In the genomic region with DNA sequence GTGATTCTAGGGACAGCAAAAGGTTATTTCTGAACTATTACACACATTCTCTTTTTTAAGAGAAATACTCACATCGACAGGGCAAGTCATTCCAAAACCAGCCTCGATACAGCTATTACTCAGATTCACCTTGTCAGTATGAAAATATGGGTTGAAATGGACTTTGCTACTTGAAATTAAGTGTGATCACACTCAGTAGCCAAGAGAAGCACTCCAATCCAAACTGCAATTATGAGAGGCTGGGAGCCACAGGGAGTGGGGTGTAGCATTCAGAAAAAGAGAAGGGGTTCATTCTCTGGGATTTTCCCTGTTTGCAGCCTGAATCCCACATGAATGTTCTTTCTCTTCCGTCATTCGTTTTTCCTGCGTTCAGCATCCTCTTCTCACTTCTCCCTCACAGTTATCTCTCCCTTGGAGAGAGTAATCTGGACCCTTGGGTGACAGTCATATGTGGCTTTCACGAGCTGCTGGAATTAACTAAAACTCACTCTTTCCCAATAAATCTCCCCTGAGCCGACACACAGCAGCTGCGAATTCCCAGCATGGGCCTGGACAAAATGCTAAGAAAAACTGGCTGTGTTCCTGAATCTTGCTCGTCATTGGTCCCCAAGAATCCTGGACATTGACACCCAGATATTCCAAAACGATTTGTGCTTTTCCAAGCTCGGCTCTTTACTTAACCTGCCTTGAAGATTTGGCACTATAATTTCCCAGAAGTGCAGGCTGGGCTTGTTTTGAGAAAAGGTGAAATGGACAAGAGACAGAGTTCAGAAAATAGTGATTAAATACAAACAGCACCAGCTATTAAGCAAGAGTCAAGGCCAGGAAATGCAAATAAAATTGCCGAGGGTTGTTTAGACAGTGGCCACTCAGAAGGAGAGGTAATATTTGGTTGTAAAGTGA, we compare ENCODE assay signal across 8 cellular contexts.
A peak's percentile ranks its signal among the peaks of the same experiment; 100 is the strongest.
DNase-seq lines count a peak whose midpoint lies in the region; ATAC-seq and TF ChIP-seq lines count a peak whose summit lies in the region.

No MANE protein-coding gene starts in this region.

- H3K4me3 ChIP-seq in esophagus muscularis mucosa (no peak overlapping the region), skeletal muscle tissue (ENCODE audit: low read length in 3 of 3) (peak overlapping the region in 2 of 3 donors; percentile 10 to 40)

- H3K36me3 ChIP-seq in esophagus muscularis mucosa (no peaks in the 10 kb centered on the region), skeletal muscle tissue (ENCODE audit: control insufficient read depth in 3 of 3, insufficient read depth in 3 of 3, low read length in 3 of 3) (no peaks in the 10 kb centered on the region)

- H3K27ac ChIP-seq in esophagus muscularis mucosa (replicated peaks in 1 of 4) = peak overlapping the region; percentile 62 to 76 (median 74)
- H3K27ac ChIP-seq in skeletal muscle tissue (ENCODE audit: low read depth, low read length) = peak overlapping the region; percentile 68

- H3K9me3 ChIP-seq in esophagus muscularis mucosa (no peaks in the 10 kb centered on the region), skeletal muscle tissue (ENCODE audit: control insufficient read depth in 3 of 3, low read length in 3 of 3) (no peaks in the 10 kb centered on the region)

- H3K9ac ChIP-seq in skeletal muscle tissue (ENCODE audit: low read depth in 1 of 3, low read length in 3 of 3) = peak overlapping the region; percentile 26 to 70 (median 54)

- H3K27me3 Mint-ChIP-seq in nephron progenitor cell (ENCODE audit: low read depth, poor library complexity) = peaks cover 3% of the 10 kb centered on the region

- H3K27me3 ChIP-seq in esophagus muscularis mucosa = no peaks in the 10 kb centered on the region
- H3K27me3 ChIP-seq in skeletal muscle tissue (ENCODE audit: control insufficient read depth in 3 of 3, insufficient read depth in 3 of 3, low read length in 3 of 3) = no peaks in the 10 kb centered on the region

- no peak overlapping the region for H3K4me3 Mint-ChIP-seq in nephron progenitor cell

- peak; percentile 52 for ATAC-seq in GM18508 (IDR thresholded peaks at IDR 0.05; ENCODE audit: insufficient read depth, unreplicated experiment)
- peak; percentile 58 for ATAC-seq in GM21529 (IDR thresholded peaks at IDR 0.05; ENCODE audit: unreplicated experiment)

- no peak for TF ChIP-seq EP300 in esophagus muscularis mucosa (IDR thresholded peaks at IDR 0.05)

- no peaks in the 10 kb centered on the region for H3K9me3 Mint-ChIP-seq in nephron progenitor cell

- WGBS in esophagus muscularis mucosa = 54% methylated on average over 12 of the region's 12 CpGs

- H3K36me3 Mint-ChIP-seq in nephron progenitor cell (ENCODE audit: low read depth) = no peaks in the 10 kb centered on the region

- no peak for TF ChIP-seq CTCF in esophagus muscularis mucosa (IDR thresholded peaks at IDR 0.05)
- no peak for TF ChIP-seq CTCF in nephron progenitor cell (IDR thresholded peaks at IDR 0.05)

- TF ChIP-seq POLR2A in esophagus muscularis mucosa (IDR thresholded peaks at IDR 0.05; ENCODE audit: low read depth) = no peak

- intact Hi-C loops in esophagus muscularis mucosa (cut with DNase I) = no loop called here

- DNase-seq in NCI-H1092 (lab: John Stamatoyannopoulos, UW) (peak; percentile 13), esophagus muscularis mucosa (ENCODE audit: extremely low spot score) (no peak), HuH-7 (ENCODE audit: low spot score) (no peak), SW480 (ENCODE audit: low spot score) (no peak), nephron progenitor cell (no peak)

- H3K4me1 ChIP-seq in esophagus muscularis mucosa (peaks cover 38 to 50% (median 44%) of the 10 kb centered on the region in 4 donors), skeletal muscle tissue (ENCODE audit: control insufficient read depth in 3 of 3, insufficient read depth in 3 of 3, low read length in 3 of 3) (peaks cover 39 to 42% (median 39%) of the 10 kb centered on the region in 3 donors)

- H3K27ac Mint-ChIP-seq in nephron progenitor cell = no peak overlapping the region

- H3K4me1 Mint-ChIP-seq in nephron progenitor cell = peaks cover 57% of the 10 kb centered on the region

Comparison
In these comparisons a context has a peak if more than half of its experiments do, and no peak if none do; other contexts are left out.
1. H3K4me3 ChIP-seq: peak in skeletal muscle tissue (2 of 3); none in esophagus muscularis mucosa (0 of 4).